17 cellular contexts compared by ENCODE assay signal in the genomic region with DNA sequence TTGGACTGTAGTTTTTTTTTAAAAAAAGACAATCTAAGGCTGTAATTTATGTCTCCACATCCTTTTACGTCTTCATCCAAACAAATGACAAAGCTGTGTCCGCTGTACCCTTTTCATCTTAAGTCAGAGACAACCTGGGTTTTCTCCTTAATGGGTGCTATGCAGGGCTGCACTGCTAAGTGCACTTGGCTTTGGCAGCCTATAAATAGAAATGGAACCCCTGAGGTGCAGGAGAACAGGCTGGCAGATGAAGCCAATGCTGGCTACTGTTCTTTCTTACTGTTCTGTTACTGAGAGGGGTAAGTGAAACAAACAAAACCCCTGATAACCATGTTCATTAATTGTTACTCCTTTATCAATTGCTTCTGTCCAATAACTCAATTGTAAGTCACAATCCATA.
"Had no signal": no experiment of that assay in that cellular context is flagged by ENCODE, and none has a peak within 500 bp of the region (broad histone marks: within the 10 kb centered on the region; RNA-seq: fewer than 3 reads in every experiment).

No MANE protein-coding gene starts in this region.

- H3K4me1 ChIP-seq: adrenal gland, gastroesophageal sphincter, lower lobe of right lung, psoas muscle, right lobe of liver, transverse colon had no signal

- H3K27ac ChIP-seq: adrenal gland, gastroesophageal sphincter, lower lobe of right lung, psoas muscle, right lobe of liver, transverse colon had no signal

- ATAC-seq: activated CD4-positive, alpha-beta T cell treated with anti-CD3 and anti-CD28 coated beads for 36 hours; gastroesophageal sphincter; left cardiac atrium; lower lobe of right lung; psoas muscle; right lobe of liver had no signal

- H3K9me3 ChIP-seq: adrenal gland, gastroesophageal sphincter, lower lobe of right lung, psoas muscle, right lobe of liver, transverse colon had no signal

- H3K36me3 ChIP-seq: adrenal gland, gastroesophageal sphincter, lower lobe of right lung, right lobe of liver, transverse colon had no signal

- H3K4me3 ChIP-seq: adrenal gland, gastroesophageal sphincter, lower lobe of right lung, psoas muscle, right lobe of liver, smooth muscle cell, transverse colon had no signal

- DNase-seq: activated CD4-positive, alpha-beta memory T cell treated with anti-CD3 and anti-CD28 coated beads, Interleukin-2, amount 10 ng/mL, durations not matched to agents 7 days and 5 days; activated CD4-positive, alpha-beta T cell treated with anti-CD3 and anti-CD28 coated beads for 36 hours; activated T-cell treated with anti-CD3 and anti-CD28 coated beads, Interleukin-2, amount 50 U/mL, for 24 hours; adrenal gland; erythroblast; left cardiac atrium; lower lobe of right lung; nephron progenitor cell; psoas muscle; right lobe of liver; stimulated activated CD4-positive, alpha-beta T cell treated with anti-CD3 and anti-CD28 coated beads, Interleukin-4, amount 100 ng/mL, for 4 hours; stimulated activated CD8-positive, alpha-beta memory T cell treated with anti-CD3 and anti-CD28 coated beads, Interleukin-4, amount 100 ng/mL, for 48 hours; stimulated activated naive CD4-positive, alpha-beta T cell treated with Interleukin-2 at 50 U/mL for 16 hours; substantia nigra; transverse colon had no signal

- H3K4me2 ChIP-seq: smooth muscle cell had no signal

- H3K27me3 ChIP-seq: adrenal gland, gastroesophageal sphincter, right lobe of liver, transverse colon had no signal
